5 cellular contexts compared by ENCODE assay signal in genomic region chr9:34782372-34782771, GRCh38.
"Had no signal": no experiment of that assay in that cellular context is flagged by ENCODE, and none has a peak within 500 bp of the region (broad histone marks: within the 10 kb centered on the region; RNA-seq: fewer than 3 reads in every experiment).

No MANE protein-coding gene starts in this region.

- H3K4me2 ChIP-seq: GM23338 had no signal

- H3K4me3 ChIP-seq: GM23338, K562 had no signal

- DNase-seq: H9, HCEC 1CT, IMR-90 had no signal
